1 cellular context compared by ENCODE assay signal in the genomic region with DNA sequence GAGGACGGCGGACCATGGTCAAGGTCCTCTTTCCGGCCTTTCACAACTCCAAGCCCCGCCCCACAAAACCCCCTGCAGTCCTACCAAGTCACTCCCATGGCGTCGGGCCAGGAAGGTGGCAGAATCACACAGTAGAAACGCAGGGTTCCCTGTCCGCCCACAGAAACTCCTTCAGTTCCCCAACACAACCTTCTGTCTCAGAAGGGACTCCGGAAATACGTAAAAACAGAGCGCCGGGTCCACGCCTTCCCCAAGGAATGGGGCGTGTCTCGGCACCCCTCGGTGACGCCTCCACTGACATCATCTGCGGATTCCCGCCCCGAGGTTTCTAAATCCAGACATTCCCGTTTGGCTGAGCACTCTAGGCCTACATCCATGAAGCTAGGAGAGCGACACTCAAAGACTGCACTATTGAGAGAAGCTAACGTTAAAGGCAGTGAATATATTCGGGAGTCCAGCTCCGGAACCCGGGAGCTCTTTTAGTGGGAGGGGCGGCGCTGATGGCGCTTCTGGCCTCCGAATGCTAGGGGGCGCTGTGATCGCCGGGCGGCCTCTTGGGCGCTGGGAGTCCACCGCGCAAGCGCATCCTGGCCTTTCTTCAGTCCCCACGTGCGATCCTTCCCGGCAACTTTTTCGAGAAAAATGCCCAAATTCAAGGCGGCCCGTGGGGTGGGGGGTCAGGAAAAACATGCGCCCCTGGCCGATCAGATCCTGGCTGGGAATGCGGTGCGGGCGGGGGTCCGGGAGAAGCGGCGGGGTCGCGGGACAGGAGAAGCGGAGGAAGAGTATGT.
TF ChIP-seq lines count a peak whose summit lies in the region.

A gene with protein sequence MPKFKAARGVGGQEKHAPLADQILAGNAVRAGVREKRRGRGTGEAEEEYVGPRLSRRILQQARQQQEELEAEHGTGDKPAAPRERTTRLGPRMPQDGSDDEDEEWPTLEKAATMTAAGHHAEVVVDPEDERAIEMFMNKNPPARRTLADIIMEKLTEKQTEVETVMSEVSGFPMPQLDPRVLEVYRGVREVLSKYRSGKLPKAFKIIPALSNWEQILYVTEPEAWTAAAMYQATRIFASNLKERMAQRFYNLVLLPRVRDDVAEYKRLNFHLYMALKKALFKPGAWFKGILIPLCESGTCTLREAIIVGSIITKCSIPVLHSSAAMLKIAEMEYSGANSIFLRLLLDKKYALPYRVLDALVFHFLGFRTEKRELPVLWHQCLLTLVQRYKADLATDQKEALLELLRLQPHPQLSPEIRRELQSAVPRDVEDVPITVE (plus strand): TSS at position 579 of the 791 bp plus-strand sequence. CDS start 64 bp downstream, at position 643.
A gene with protein sequence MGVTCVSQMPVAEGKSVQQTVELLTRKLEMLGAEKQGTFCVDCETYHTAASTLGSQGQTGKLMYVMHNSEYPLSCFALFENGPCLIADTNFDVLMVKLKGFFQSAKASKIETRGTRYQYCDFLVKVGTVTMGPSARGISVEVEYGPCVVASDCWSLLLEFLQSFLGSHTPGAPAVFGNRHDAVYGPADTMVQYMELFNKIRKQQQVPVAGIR (minus strand): TSS at position 219 of the 791 bp plus-strand sequence. CDS start 121 bp downstream, at position 98.

TF ChIP-seq in K562, 482 proteins besides CTCF, POLR2A, EP300 and RAD21 (continued from another document):
- TF ChIP-seq, protein P1, sequence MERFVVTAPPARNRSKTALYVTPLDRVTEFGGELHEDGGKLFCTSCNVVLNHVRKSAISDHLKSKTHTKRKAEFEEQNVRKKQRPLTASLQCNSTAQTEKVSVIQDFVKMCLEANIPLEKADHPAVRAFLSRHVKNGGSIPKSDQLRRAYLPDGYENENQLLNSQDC (CRISPR knock-in tag; IDR thresholded peaks at IDR 0.05): no peak
- TF ChIP-seq FOXA1 (IDR thresholded peaks at IDR 0.05; ENCODE audit: borderline replicate concordance): no peak
- TF ChIP-seq GATAD2A (IDR thresholded peaks at IDR 0.05): no peak
- no peak for TF ChIP-seq FUS (optimal IDR thresholded peaks at IDR 0.05; ENCODE audit: low read depth, low read length)
- peak; percentile 99 for TF ChIP-seq CREM (IDR thresholded peaks at IDR 0.05; ENCODE audit: low read depth)
- TF ChIP-seq DPF2 (IDR thresholded peaks at IDR 0.05): 0 out of 2 replicates have a peak, but pooled peaks have one; percentile 13
- peak; percentile 80 for TF ChIP-seq POLR2H (tag; IDR thresholded peaks at IDR 0.05; ENCODE audit: low read depth)
- TF ChIP-seq, protein P2, sequence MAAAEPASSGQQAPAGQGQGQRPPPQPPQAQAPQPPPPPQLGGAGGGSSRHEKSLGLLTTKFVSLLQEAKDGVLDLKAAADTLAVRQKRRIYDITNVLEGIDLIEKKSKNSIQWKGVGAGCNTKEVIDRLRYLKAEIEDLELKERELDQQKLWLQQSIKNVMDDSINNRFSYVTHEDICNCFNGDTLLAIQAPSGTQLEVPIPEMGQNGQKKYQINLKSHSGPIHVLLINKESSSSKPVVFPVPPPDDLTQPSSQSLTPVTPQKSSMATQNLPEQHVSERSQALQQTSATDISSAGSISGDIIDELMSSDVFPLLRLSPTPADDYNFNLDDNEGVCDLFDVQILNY (CRISPR knock-in tag; IDR thresholded peaks at IDR 0.05): no peak
- TF ChIP-seq ZZZ3 (IDR thresholded peaks at IDR 0.05): peak; percentile 90; the same call in 1 of the 2 replicates
- no peak for TF ChIP-seq SMARCE1 (IDR thresholded peaks at IDR 0.05)
- no peak for TF ChIP-seq ZNF324 (CRISPR knock-in tag; IDR thresholded peaks at IDR 0.05)
- TF ChIP-seq LEF1 (IDR thresholded peaks at IDR 0.05): no peak
- no peak for TF ChIP-seq MYBL2 (IDR thresholded peaks at IDR 0.05; ENCODE audit: low read depth)
- no peak for TF ChIP-seq MYBL2 (CRISPR knock-in tag; IDR thresholded peaks at IDR 0.05; ENCODE audit: borderline replicate concordance)
- TF ChIP-seq, protein P3, sequence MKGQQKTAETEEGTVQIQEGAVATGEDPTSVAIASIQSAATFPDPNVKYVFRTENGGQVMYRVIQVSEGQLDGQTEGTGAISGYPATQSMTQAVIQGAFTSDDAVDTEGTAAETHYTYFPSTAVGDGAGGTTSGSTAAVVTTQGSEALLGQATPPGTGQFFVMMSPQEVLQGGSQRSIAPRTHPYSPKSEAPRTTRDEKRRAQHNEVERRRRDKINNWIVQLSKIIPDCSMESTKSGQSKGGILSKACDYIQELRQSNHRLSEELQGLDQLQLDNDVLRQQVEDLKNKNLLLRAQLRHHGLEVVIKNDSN (CRISPR knock-in tag; IDR thresholded peaks at IDR 0.05): peak; percentile 57
- no peak for TF ChIP-seq PHB (CRISPR knock-in tag; IDR thresholded peaks at IDR 0.05)
- no peak for TF ChIP-seq PRPF4 (IDR thresholded peaks at IDR 0.05; ENCODE audit: insufficient read depth, low read depth, low read length, poor library complexity, severe bottlenecking)
- TF ChIP-seq, protein P4, sequence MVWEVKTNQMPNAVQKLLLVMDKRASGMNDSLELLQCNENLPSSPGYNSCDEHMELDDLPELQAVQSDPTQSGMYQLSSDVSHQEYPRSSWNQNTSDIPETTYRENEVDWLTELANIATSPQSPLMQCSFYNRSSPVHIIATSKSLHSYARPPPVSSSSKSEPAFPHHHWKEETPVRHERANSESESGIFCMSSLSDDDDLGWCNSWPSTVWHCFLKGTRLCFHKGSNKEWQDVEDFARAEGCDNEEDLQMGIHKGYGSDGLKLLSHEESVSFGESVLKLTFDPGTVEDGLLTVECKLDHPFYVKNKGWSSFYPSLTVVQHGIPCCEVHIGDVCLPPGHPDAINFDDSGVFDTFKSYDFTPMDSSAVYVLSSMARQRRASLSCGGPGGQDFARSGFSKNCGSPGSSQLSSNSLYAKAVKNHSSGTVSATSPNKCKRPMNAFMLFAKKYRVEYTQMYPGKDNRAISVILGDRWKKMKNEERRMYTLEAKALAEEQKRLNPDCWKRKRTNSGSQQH (CRISPR knock-in tag; IDR thresholded peaks at IDR 0.05): peak; percentile 54
- no peak for TF ChIP-seq MCM7 (IDR thresholded peaks at IDR 0.05)
- TF ChIP-seq, protein P5, sequence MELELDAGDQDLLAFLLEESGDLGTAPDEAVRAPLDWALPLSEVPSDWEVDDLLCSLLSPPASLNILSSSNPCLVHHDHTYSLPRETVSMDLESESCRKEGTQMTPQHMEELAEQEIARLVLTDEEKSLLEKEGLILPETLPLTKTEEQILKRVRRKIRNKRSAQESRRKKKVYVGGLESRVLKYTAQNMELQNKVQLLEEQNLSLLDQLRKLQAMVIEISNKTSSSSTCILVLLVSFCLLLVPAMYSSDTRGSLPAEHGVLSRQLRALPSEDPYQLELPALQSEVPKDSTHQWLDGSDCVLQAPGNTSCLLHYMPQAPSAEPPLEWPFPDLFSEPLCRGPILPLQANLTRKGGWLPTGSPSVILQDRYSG (tag; conservative IDR thresholded peaks at IDR 0.05; ENCODE audit: low read depth): no peak
- no peak for TF ChIP-seq TAF15 (IDR thresholded peaks at IDR 0.05; ENCODE audit: low read depth, low read length)
- TF ChIP-seq ZNF79 (CRISPR knock-in tag; IDR thresholded peaks at IDR 0.05; ENCODE audit: low read depth): no peak
- TF ChIP-seq ZFP30 (CRISPR knock-in tag; IDR thresholded peaks at IDR 0.05; ENCODE audit: borderline replicate concordance): no peak
- TF ChIP-seq ZNF23 (CRISPR knock-in tag; IDR thresholded peaks at IDR 0.05): no peak
- TF ChIP-seq, protein P6, sequence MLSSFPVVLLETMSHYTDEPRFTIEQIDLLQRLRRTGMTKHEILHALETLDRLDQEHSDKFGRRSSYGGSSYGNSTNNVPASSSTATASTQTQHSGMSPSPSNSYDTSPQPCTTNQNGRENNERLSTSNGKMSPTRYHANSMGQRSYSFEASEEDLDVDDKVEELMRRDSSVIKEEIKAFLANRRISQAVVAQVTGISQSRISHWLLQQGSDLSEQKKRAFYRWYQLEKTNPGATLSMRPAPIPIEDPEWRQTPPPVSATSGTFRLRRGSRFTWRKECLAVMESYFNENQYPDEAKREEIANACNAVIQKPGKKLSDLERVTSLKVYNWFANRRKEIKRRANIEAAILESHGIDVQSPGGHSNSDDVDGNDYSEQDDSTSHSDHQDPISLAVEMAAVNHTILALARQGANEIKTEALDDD (IDR thresholded peaks at IDR 0.05): no peak
- TF ChIP-seq ZNF12 (CRISPR knock-in tag; IDR thresholded peaks at IDR 0.05): peak; percentile 4; the same call in 1 of the 2 replicates
- TF ChIP-seq, protein P7, sequence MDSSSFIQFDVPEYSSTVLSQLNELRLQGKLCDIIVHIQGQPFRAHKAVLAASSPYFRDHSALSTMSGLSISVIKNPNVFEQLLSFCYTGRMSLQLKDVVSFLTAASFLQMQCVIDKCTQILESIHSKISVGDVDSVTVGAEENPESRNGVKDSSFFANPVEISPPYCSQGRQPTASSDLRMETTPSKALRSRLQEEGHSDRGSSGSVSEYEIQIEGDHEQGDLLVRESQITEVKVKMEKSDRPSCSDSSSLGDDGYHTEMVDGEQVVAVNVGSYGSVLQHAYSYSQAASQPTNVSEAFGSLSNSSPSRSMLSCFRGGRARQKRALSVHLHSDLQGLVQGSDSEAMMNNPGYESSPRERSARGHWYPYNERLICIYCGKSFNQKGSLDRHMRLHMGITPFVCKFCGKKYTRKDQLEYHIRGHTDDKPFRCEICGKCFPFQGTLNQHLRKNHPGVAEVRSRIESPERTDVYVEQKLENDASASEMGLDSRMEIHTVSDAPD (CRISPR knock-in tag; IDR thresholded peaks at IDR 0.05): no peak
- no peak for TF ChIP-seq SRSF9 (IDR thresholded peaks at IDR 0.05; ENCODE audit: borderline replicate concordance, low read depth, low read length)
- TF ChIP-seq ZFP1 (CRISPR knock-in tag; IDR thresholded peaks at IDR 0.05): no peak
- no peak for TF ChIP-seq KDM2B (CRISPR knock-in tag; IDR thresholded peaks at IDR 0.05)
- TF ChIP-seq SETDB1 (IDR thresholded peaks at IDR 0.05; ENCODE audit: low read length): no peak
- TF ChIP-seq, protein P8, sequence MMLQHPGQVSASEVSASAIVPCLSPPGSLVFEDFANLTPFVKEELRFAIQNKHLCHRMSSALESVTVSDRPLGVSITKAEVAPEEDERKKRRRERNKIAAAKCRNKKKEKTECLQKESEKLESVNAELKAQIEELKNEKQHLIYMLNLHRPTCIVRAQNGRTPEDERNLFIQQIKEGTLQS (IDR thresholded peaks at IDR 0.05): peak; percentile 96
- TF ChIP-seq, protein P8 (CRISPR knock-in tag; conservative IDR thresholded peaks at IDR 0.05): peak; percentile 92
- TF ChIP-seq ZNF408 (CRISPR knock-in tag; IDR thresholded peaks at IDR 0.05; ENCODE audit: low read depth): no peak
- TF ChIP-seq, protein P9, sequence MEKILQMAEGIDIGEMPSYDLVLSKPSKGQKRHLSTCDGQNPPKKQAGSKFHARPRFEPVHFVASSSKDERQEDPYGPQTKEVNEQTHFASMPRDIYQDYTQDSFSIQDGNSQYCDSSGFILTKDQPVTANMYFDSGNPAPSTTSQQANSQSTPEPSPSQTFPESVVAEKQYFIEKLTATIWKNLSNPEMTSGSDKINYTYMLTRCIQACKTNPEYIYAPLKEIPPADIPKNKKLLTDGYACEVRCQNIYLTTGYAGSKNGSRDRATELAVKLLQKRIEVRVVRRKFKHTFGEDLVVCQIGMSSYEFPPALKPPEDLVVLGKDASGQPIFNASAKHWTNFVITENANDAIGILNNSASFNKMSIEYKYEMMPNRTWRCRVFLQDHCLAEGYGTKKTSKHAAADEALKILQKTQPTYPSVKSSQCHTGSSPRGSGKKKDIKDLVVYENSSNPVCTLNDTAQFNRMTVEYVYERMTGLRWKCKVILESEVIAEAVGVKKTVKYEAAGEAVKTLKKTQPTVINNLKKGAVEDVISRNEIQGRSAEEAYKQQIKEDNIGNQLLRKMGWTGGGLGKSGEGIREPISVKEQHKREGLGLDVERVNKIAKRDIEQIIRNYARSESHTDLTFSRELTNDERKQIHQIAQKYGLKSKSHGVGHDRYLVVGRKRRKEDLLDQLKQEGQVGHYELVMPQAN (IDR thresholded peaks at IDR 0.05; ENCODE audit: borderline replicate concordance): peak; percentile 99
- no peak for TF ChIP-seq SLC30A9 (CRISPR knock-in tag; IDR thresholded peaks at IDR 0.05)
- TF ChIP-seq, protein P10, sequence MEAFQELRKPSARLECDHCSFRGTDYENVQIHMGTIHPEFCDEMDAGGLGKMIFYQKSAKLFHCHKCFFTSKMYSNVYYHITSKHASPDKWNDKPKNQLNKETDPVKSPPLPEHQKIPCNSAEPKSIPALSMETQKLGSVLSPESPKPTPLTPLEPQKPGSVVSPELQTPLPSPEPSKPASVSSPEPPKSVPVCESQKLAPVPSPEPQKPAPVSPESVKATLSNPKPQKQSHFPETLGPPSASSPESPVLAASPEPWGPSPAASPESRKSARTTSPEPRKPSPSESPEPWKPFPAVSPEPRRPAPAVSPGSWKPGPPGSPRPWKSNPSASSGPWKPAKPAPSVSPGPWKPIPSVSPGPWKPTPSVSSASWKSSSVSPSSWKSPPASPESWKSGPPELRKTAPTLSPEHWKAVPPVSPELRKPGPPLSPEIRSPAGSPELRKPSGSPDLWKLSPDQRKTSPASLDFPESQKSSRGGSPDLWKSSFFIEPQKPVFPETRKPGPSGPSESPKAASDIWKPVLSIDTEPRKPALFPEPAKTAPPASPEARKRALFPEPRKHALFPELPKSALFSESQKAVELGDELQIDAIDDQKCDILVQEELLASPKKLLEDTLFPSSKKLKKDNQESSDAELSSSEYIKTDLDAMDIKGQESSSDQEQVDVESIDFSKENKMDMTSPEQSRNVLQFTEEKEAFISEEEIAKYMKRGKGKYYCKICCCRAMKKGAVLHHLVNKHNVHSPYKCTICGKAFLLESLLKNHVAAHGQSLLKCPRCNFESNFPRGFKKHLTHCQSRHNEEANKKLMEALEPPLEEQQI (IDR thresholded peaks at IDR 0.05): peak; percentile 45; the same call in 1 of the 2 replicates
